In genomic region chr12:130162771-130163460, GRCh38 we compare ENCODE assay signal across 11 cellular contexts. TPM values are rescaled to one million over a fixed set of nuclear protein-coding genes. Genes with fewer than 3 reads are reported as not detected.
DNase-seq lines count a peak whose midpoint lies in the region; ATAC-seq, FAIRE-seq and TF ChIP-seq lines count a peak whose summit lies in the region.
"Had no signal": no experiment of that assay in that cellular context is flagged by ENCODE, and none has a peak within 500 bp of the region (broad histone marks: within the 10 kb centered on the region; RNA-seq: fewer than 3 reads in every experiment).

No MANE protein-coding gene starts in this region.

- FAIRE-seq in astrocyte (lab: Jason Lieb, UNC) (no peak), frontal cortex (lab: Jason Lieb, UNC) (no peak)
- FAIRE-seq: colon had no signal

- TF ChIP-seq POLR2A in stomach (IDR thresholded peaks at IDR 0.05) = no peak

- peak overlapping the region; percentile 71 for H3K4me2 ChIP-seq in astrocyte (ENCODE audit: low read length)

- WGBS in stomach, 5 donors = 3 to 11% (median 4%) methylated on average over 11 to 73 of the region's 73 CpGs

- H3K27ac Mint-ChIP-seq in activated CD4-positive, alpha-beta T cell treated with anti-CD3 and anti-CD28 coated beads, Interleukin-2, amount 10 ng/mL, durations not matched to agents 24 days and 14 days = no peak overlapping the region
- H3K27ac Mint-ChIP-seq in astrocyte (ENCODE audit: unreplicated experiment) (no peak overlapping the region), memory B cell (no peak overlapping the region)

- H2AFZ ChIP-seq in astrocyte (ENCODE audit: low read depth, low read length) = peak overlapping the region; percentile 26

- H3K4me3 Mint-ChIP-seq in activated CD4-positive, alpha-beta T cell treated with anti-CD3 and anti-CD28 coated beads, Interleukin-2, amount 10 ng/mL, durations not matched to agents 24 days and 14 days = peak overlapping the region; percentile 56
- H3K4me3 Mint-ChIP-seq in astrocyte (ENCODE audit: unreplicated experiment) (no peak overlapping the region), memory B cell (peak overlapping the region; percentile 14)

- H3K27ac ChIP-seq in astrocyte (ENCODE audit: low read depth, low read length) (no peak overlapping the region), stomach (no peak overlapping the region)

- H3K27me3 ChIP-seq in astrocyte (ENCODE audit: insufficient read depth, low read length) (peaks cover 77% of the 10 kb centered on the region), stomach (peaks cover 17 to 98% (median 45%) of the 10 kb centered on the region in 3 donors)

- H3K4me1 Mint-ChIP-seq in activated CD4-positive, alpha-beta T cell treated with anti-CD3 and anti-CD28 coated beads, Interleukin-2, amount 10 ng/mL, durations not matched to agents 24 days and 14 days = peaks cover 4% of the 10 kb centered on the region
- H3K4me1 Mint-ChIP-seq in astrocyte (ENCODE audit: low read depth, unreplicated experiment) (no peaks in the 10 kb centered on the region), memory B cell (peaks cover 4% of the 10 kb centered on the region)

- no peaks in the 10 kb centered on the region for H3K79me2 ChIP-seq in astrocyte (ENCODE audit: insufficient read depth, low read length)

- H3K9me3 Mint-ChIP-seq in activated CD4-positive, alpha-beta T cell treated with anti-CD3 and anti-CD28 coated beads, Interleukin-2, amount 10 ng/mL, durations not matched to agents 24 days and 14 days = no peaks in the 10 kb centered on the region
- H3K9me3 Mint-ChIP-seq in astrocyte (ENCODE audit: unreplicated experiment) (peaks cover 9% of the 10 kb centered on the region), memory B cell (peaks cover 3% of the 10 kb centered on the region)

- H3K36me3 Mint-ChIP-seq in activated CD4-positive, alpha-beta T cell treated with anti-CD3 and anti-CD28 coated beads, Interleukin-2, amount 10 ng/mL, durations not matched to agents 24 days and 14 days (ENCODE audit: low read depth) = peaks cover 2% of the 10 kb centered on the region
- H3K36me3 Mint-ChIP-seq in astrocyte (ENCODE audit: low read depth, unreplicated experiment) = no peaks in the 10 kb centered on the region
- H3K36me3 Mint-ChIP-seq in memory B cell = peaks cover 2% of the 10 kb centered on the region

- TF ChIP-seq CTCF in astrocyte (IDR thresholded peaks at IDR 0.05; ENCODE audit: insufficient read depth, low read depth, low read length) = no peak
- TF ChIP-seq CTCF in stomach (IDR thresholded peaks at IDR 0.05) = no peak

- H3K27me3 Mint-ChIP-seq in activated CD4-positive, alpha-beta T cell treated with anti-CD3 and anti-CD28 coated beads, Interleukin-2, amount 10 ng/mL, durations not matched to agents 24 days and 14 days = peaks cover 42% of the 10 kb centered on the region
- H3K27me3 Mint-ChIP-seq in astrocyte (ENCODE audit: low read depth, unreplicated experiment) (no peaks in the 10 kb centered on the region), memory B cell (peaks cover 12% of the 10 kb centered on the region)

- H3K9me3 ChIP-seq in astrocyte (ENCODE audit: insufficient read depth, low read depth, low read length) = no peaks in the 10 kb centered on the region
- H3K9me3 ChIP-seq in stomach = no peaks in the 10 kb centered on the region

- H3K4me3 ChIP-seq in astrocyte (ENCODE audit: insufficient read depth, low read depth, low read length) (no peak overlapping the region), stomach (peak overlapping the region; percentile 33 to 50 (median 42))

- H4K20me1 ChIP-seq in astrocyte (ENCODE audit: insufficient read depth, low read length) = no peaks in the 10 kb centered on the region

- H3K9ac ChIP-seq in astrocyte (ENCODE audit: low read length) = no peak overlapping the region

- H3K4me1 ChIP-seq in astrocyte (ENCODE audit: insufficient read depth, low read length) = no peaks in the 10 kb centered on the region
- peaks cover 0 to 33% (median 23%) of the 10 kb centered on the region in 4 donors for H3K4me1 ChIP-seq in stomach

- intact Hi-C loops in activated CD4-positive, alpha-beta T cell treated with anti-CD3 and anti-CD28 coated beads, Interleukin-2, amount 10 ng/mL, durations not matched to agents 24 days and 14 days (cut with micrococcal nuclease) = loop anchor here (5.0 kb wide), 1 partner anchor 116 kb away; no protein-coding TSS in a partner anchor
- intact Hi-C loops in stomach (cut with DNase I; ENCODE audit: low total_unique reads) = no loop called here

- no peak for ATAC-seq in memory B cell (ENCODE audit: low read depth)
- no peak for ATAC-seq in HG03108 (IDR thresholded peaks at IDR 0.05; ENCODE audit: unreplicated experiment)

- no peaks in the 10 kb centered on the region for H3K36me3 ChIP-seq in astrocyte (ENCODE audit: insufficient read depth, low read length)
- no peaks in the 10 kb centered on the region for H3K36me3 ChIP-seq in stomach

- DNase-seq in activated CD4-positive, alpha-beta T cell treated with anti-CD3 and anti-CD28 coated beads, Interleukin-2, amount 10 ng/mL, durations not matched to agents 24 days and 14 days = no peak
- no peak for DNase-seq in activated CD4-positive, alpha-beta T cell treated with anti-CD3 and anti-CD28 coated beads, Interleukin-2, amount 50 U/mL, for 1 hour
- DNase-seq in astrocyte (ENCODE audit: low read depth) = no peak
- no peak for DNase-seq in memory B cell (ENCODE audit: low spot score in 2 of 2)
- DNase-seq in stomach = no peak
- no peak for DNase-seq in frontal cortex (ENCODE audit: low spot score in 2 of 2)
- DNase-seq in NCI-H1930 (lab: John Stamatoyannopoulos, UW) = no peak
- DNase-seq: activated CD4-positive, alpha-beta T cell treated with anti-CD3 and anti-CD28 coated beads for 4 hours; MM.1S had no signal

- TF ChIP-seq EP300 in stomach (IDR thresholded peaks at IDR 0.05) = no peak

RNA-seq across cellular contexts. Expression of gene FZD10, which starts 0.7 kb away (rescaled TPM):
- not detected in 2 replicates for total RNA-seq in activated CD4-positive, alpha-beta T cell treated with anti-CD3 and anti-CD28 coated beads, Interleukin-2, amount 10 ng/mL, durations not matched to agents 24 days and 14 days
- total RNA-seq in astrocyte (not detected in 2 replicates), stomach (under 1 TPM in 2 of 5 donors, not detected in 3; 0.72 to 0.92 TPM), frontal cortex (0.41 TPM)
- polyA plus RNA-seq in stomach = 1 to 10 TPM in 1 of 3 donors, under 1 TPM in 2; 0.12 to 3.2 (median 0.31) TPM
